26 cellular contexts compared by ENCODE assay signal in genomic region chr7:15498465-15498864, GRCh38.
DNase-seq lines count a peak whose midpoint lies in the region; ATAC-seq, FAIRE-seq and TF ChIP-seq lines count a peak whose summit lies in the region.
"Had no signal": no experiment of that assay in that cellular context is flagged by ENCODE, and none has a peak within 500 bp of the region (broad histone marks: within the 10 kb centered on the region; RNA-seq: fewer than 3 reads in every experiment).

No MANE protein-coding gene starts in this region.

- no peaks in the 10 kb centered on the region for H3K9me3 ChIP-seq in MG63
- H3K9me3 ChIP-seq: A549; BLaER1 treated with 17β-estradiol and CSF1 and Interleukin-3, amounts not matched to agents 10 nM and 100 nM; Caco-2 had no signal

- no peak overlapping the region for H3K4me3 Mint-ChIP-seq in WTC11
- H3K4me3 Mint-ChIP-seq: B cell; CD4-positive, alpha-beta T cell; CD8-positive, alpha-beta T cell had no signal

- no peaks in the 10 kb centered on the region for H3K9me3 Mint-ChIP-seq in WTC11

- TF ChIP-seq POLR2A in H54 (IDR thresholded peaks at IDR 0.05; ENCODE audit: low read depth, low read length), result no peak

- FAIRE-seq in H54 (lab: Jason Lieb, UNC), result peak; percentile 75
- FAIRE-seq: D721Med, GM12878, GM12892, GM18507 had no signal

- no peaks in the 10 kb centered on the region for H3K27me3 ChIP-seq in MG63
- H3K27me3 ChIP-seq: BLaER1 treated with 17β-estradiol and CSF1 and Interleukin-3, amounts not matched to agents 10 nM and 100 nM had no signal

- no peak overlapping the region for H3K4me3 ChIP-seq in MG63
- H3K4me3 ChIP-seq: A549; BLaER1 treated with 17β-estradiol and CSF1 and Interleukin-3, amounts not matched to agents 10 nM and 100 nM; GM12878 had no signal

- no peaks in the 10 kb centered on the region for H3K27me3 Mint-ChIP-seq in WTC11 (ENCODE audit: low read depth)
- H3K27me3 Mint-ChIP-seq: B cell; CD4-positive, alpha-beta T cell had no signal

- no peaks in the 10 kb centered on the region for H3K36me3 ChIP-seq in MG63
- H3K36me3 ChIP-seq: BLaER1 treated with 17β-estradiol and CSF1 and Interleukin-3, amounts not matched to agents 10 nM and 100 nM had no signal

- DNase-seq in H54 (ENCODE audit: insufficient read length, low spot score), result no peak
- DNase-seq in SK-N-DZ (ENCODE audit: low spot score), result peak; percentile 41
- no peak for DNase-seq in DMS 273 treated with DMSO at 0.1 percent for 48 hours (lab: John Stamatoyannopoulos, UW)
- no peak for DNase-seq in MG63
- no peak for DNase-seq in midbrain (lab: John Stamatoyannopoulos, UW)
- DNase-seq in WTC11 (ENCODE audit: low spot score), result no peak
- DNase-seq: 8988T; AML-193; Caco-2; Calu3; CD4-positive, alpha-beta T cell; CD8-positive, alpha-beta T cell; DMS153; DMS53; DMS79; DND-41; EL; GDM1 had no signal

- 0 out of 2 replicates have a peak, but pooled peaks cover 3% of the 10 kb centered on the region for H3K4me1 Mint-ChIP-seq in WTC11
- H3K4me1 Mint-ChIP-seq: B cell had no signal

- H3K27ac Mint-ChIP-seq in WTC11, result no peak overlapping the region
- H3K27ac Mint-ChIP-seq: B cell; CD4-positive, alpha-beta T cell; CD8-positive, alpha-beta T cell had no signal

- H3K36me3 Mint-ChIP-seq in WTC11, result no peaks in the 10 kb centered on the region
- H3K36me3 Mint-ChIP-seq: CD8-positive, alpha-beta T cell had no signal

- TF ChIP-seq CTCF in WTC11 (IDR thresholded peaks at IDR 0.05), result no peak

- CTCF ChIA-PET in WTC11 (lab: Charles Lee), result no interaction called here

- POLR2A ChIA-PET in WTC11 (lab: Charles Lee), result no interaction called here

- ATAC-seq in SK-N-SH treated with all-trans-retinoic acid at 6 μM for 48 hours, result peak; percentile 69
- ATAC-seq in WTC11, result no peak
- ATAC-seq: A549; CD8-positive, alpha-beta T cell; GM12878 had no signal

TF ChIP-seq in SK-N-SH treated with all-trans-retinoic acid at 6 μM for 48 hours, 23 proteins besides CTCF, POLR2A, EP300 and RAD21:
- TF ChIP-seq ISL1 (CRISPR knock-in tag; IDR thresholded peaks at IDR 0.05) (peak; percentile 88), TOX (CRISPR knock-in tag; IDR thresholded peaks at IDR 0.05; ENCODE audit: borderline replicate concordance) (peak; percentile 96), TCF4 (CRISPR knock-in tag; IDR thresholded peaks at IDR 0.05; ENCODE audit: borderline replicate concordance) (peak; percentile 60; the same call in 1 of the 2 replicates), RARB (CRISPR knock-in tag; IDR thresholded peaks at IDR 0.05) (no peak; the same call in 1 of the 2 replicates), ZFP30 (CRISPR knock-in tag; IDR thresholded peaks at IDR 0.05) (no peak), ZC3H10 (CRISPR knock-in tag; IDR thresholded peaks at IDR 0.05) (peak; percentile 94)
- TF ChIP-seq, protein P1, sequence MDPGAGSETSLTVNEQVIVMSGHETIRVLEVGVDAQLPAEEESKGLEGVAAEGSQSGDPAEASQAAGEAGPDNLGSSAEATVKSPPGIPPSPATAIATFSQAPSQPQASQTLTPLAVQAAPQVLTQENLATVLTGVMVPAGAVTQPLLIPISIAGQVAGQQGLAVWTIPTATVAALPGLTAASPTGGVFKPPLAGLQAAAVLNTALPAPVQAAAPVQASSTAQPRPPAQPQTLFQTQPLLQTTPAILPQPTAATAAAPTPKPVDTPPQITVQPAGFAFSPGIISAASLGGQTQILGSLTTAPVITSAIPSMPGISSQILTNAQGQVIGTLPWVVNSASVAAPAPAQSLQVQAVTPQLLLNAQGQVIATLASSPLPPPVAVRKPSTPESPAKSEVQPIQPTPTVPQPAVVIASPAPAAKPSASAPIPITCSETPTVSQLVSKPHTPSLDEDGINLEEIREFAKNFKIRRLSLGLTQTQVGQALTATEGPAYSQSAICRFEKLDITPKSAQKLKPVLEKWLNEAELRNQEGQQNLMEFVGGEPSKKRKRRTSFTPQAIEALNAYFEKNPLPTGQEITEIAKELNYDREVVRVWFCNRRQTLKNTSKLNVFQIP (CRISPR knock-in tag; IDR thresholded peaks at IDR 0.05; ENCODE audit: borderline replicate concordance, low read depth), result 0 out of 2 replicates have a peak, but pooled peaks have one; percentile 66

TF ChIP-seq in WTC11, 78 proteins besides CTCF, POLR2A, EP300 and RAD21:
- no peak for TF ChIP-seq PRDM15 (CRISPR knock-in tag; IDR thresholded peaks at IDR 0.05)
